In the genomic region with DNA sequence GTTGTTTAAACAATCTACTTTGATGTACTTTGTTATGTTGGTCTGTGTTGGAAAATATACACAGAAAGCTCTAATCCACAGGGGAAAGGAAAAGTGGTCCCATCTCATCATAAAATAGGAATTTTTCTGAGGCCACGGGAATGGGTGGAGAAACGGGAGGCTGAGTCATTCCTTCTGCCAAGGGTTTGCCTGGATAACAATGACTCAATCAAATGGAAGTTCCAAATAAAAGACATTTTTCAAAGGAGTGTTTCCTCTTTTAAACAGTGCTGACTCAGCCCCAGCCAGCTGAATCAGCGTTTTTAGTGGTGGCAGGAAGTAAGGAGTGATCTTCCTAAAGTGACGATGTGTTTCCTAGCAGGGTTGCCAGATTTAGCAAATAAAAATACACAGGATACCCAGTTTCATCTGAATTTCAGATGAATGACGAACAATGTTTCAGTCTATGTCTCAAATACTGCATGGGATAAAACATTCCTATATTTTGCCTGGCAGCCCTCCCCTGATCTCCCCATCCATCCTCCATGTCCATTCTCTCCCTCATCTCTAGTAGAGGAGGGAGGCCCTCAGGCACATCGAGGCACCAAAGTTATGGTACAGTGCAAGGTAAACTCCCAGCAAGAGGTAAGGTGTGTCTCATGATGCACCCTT, we compare ENCODE assay signal across 8 cellular contexts.
DNase-seq lines count a peak whose midpoint lies in the region; ATAC-seq, FAIRE-seq and TF ChIP-seq lines count a peak whose summit lies in the region.

No MANE protein-coding gene starts in this region.

- 17% methylated on average over 6 of the region's 6 CpGs for WGBS in HepG2 (ENCODE audit: low lambda C conversion rate)

- peaks cover 96% of the 10 kb centered on the region for H3K4me1 ChIP-seq in CD8-positive, alpha-beta memory T cell (ENCODE audit: insufficient read depth, low read length)
- no peaks in the 10 kb centered on the region for H3K4me1 ChIP-seq in HepG2 (ENCODE audit: insufficient read depth, low read length)

- H3K36me3 Mint-ChIP-seq in CD8-positive, alpha-beta memory T cell, result peaks cover 3 to 26% (median 10%) of the 10 kb centered on the region in 3 donors
- peaks cover 2% of the 10 kb centered on the region for H3K36me3 Mint-ChIP-seq in central memory CD8-positive, alpha-beta T cell (ENCODE audit: insufficient read depth)

- no peak for TF ChIP-seq POLR2A in HepG2 (IDR thresholded peaks at IDR 0.05; ENCODE audit: insufficient read depth in 1 of 2, low read depth in 2 of 2, low read length in 2 of 2)

- no peak for TF ChIP-seq RAD21 in HepG2 (CRISPR knock-in tag; IDR thresholded peaks at IDR 0.05)

- FAIRE-seq in HepG2 (lab: Jason Lieb, UNC), result no peak

- no peak overlapping the region for H3K27ac ChIP-seq in CD8-positive, alpha-beta memory T cell (ENCODE audit: low read depth, low read length)
- H3K27ac ChIP-seq in HepG2 (ENCODE audit: extremely low read length, insufficient read depth, low read length), result no peak overlapping the region

- intact Hi-C loops in HepG2 (cut with micrococcal nuclease; ENCODE audit: unreplicated experiment), result no loop called here

- DNase-seq in CD8-positive, alpha-beta memory T cell, result no peak
- DNase-seq in MG63 (peak; percentile 92), HepG2 (ENCODE audit: low spot score) (peak; percentile 38), ureter (ENCODE audit: low spot score) (peak; percentile 74)
- DNase-seq in central memory CD8-positive, alpha-beta T cell (ENCODE audit: low spot score in 2 of 2), result no peak
- no peak for DNase-seq in stimulated activated naive CD4-positive, alpha-beta T cell treated with Interleukin-2 at 50 U/mL for 16 hours (lab: John Stamatoyannopoulos, UW)

- no peaks in the 10 kb centered on the region for H3K36me3 ChIP-seq in CD8-positive, alpha-beta memory T cell (ENCODE audit: insufficient read depth, low read length)
- no peaks in the 10 kb centered on the region for H3K36me3 ChIP-seq in MG63
- no peaks in the 10 kb centered on the region for H3K36me3 ChIP-seq in HepG2 (replicated peaks in 1 of 2; ENCODE audit: control insufficient read depth in 1 of 2, insufficient read depth in 2 of 2, low read length in 2 of 2)

- CTCF ChIA-PET in CD8-positive, alpha-beta memory T cell (lab: Charles Lee), result interaction anchor here (1.4 kb wide), 1 partner anchor 8 kb away, joined by 3 read pairs; no protein-coding TSS in a partner anchor
- CTCF ChIA-PET in HepG2 (lab: Yijun Ruan, JAX; ENCODE audit: low intra/inter-chr PET ratio, low total read pairs), result no interaction called here

- no peaks in the 10 kb centered on the region for H3K9me3 ChIP-seq in CD8-positive, alpha-beta memory T cell (ENCODE audit: low read length)
- H3K9me3 ChIP-seq in MG63 (no peaks in the 10 kb centered on the region), HepG2 (ENCODE audit: low read length) (no peaks in the 10 kb centered on the region)

- no peak for ATAC-seq in central memory CD8-positive, alpha-beta T cell (replicated peaks; ENCODE audit: extremely low read depth, poor library complexity, severe bottlenecking)
- ATAC-seq in HepG2 (no peak), HG02840 (IDR thresholded peaks at IDR 0.05; ENCODE audit: low FRiP score, unreplicated experiment) (no peak), GM18867 (IDR thresholded peaks at IDR 0.05; ENCODE audit: unreplicated experiment) (no peak)

- peak overlapping the region; percentile 17 to 94 (median 84) for H3K27ac Mint-ChIP-seq in CD8-positive, alpha-beta memory T cell
- peak overlapping the region; percentile 98 for H3K27ac Mint-ChIP-seq in central memory CD8-positive, alpha-beta T cell (ENCODE audit: low read depth)

- H3K9me3 Mint-ChIP-seq in CD8-positive, alpha-beta memory T cell, result no peaks in the 10 kb centered on the region
- H3K9me3 Mint-ChIP-seq in central memory CD8-positive, alpha-beta T cell, result no peaks in the 10 kb centered on the region

- H3K4me2 ChIP-seq in HepG2 (ENCODE audit: low read depth, low read length), result no peak overlapping the region

- in situ Hi-C loops in HepG2 (cut with HindIII; ENCODE audit: extremely low pct_ligation_motif_present, low pct_unique_long_range_greater_than_20kb), result no loop called here

- no peaks in the 10 kb centered on the region for H3K27me3 Mint-ChIP-seq in CD8-positive, alpha-beta memory T cell
- no peaks in the 10 kb centered on the region for H3K27me3 Mint-ChIP-seq in central memory CD8-positive, alpha-beta T cell

- peaks cover 86 to 95% (median 92%) of the 10 kb centered on the region in 3 donors for H3K4me1 Mint-ChIP-seq in CD8-positive, alpha-beta memory T cell
- peaks cover 75% of the 10 kb centered on the region for H3K4me1 Mint-ChIP-seq in central memory CD8-positive, alpha-beta T cell

- H3K9ac ChIP-seq in HepG2 (ENCODE audit: insufficient read depth, low read depth, low read length), result no peak overlapping the region

- POLR2A ChIA-PET in CD8-positive, alpha-beta memory T cell (lab: Charles Lee), result no interaction called here
- POLR2A ChIA-PET in HepG2 (lab: Yijun Ruan, JAX), result no interaction called here

- no peak overlapping the region for H2AFZ ChIP-seq in HepG2 (ENCODE audit: low read length)

- TF ChIP-seq CTCF in HepG2 (CRISPR knock-in tag; IDR thresholded peaks at IDR 0.05), result no peak

- H3K4me3 Mint-ChIP-seq in CD8-positive, alpha-beta memory T cell, result peak overlapping the region in 5 of 7 donors; percentile 9 to 81 (median 23)
- peak overlapping the region; percentile 19 for H3K4me3 Mint-ChIP-seq in central memory CD8-positive, alpha-beta T cell

- TF ChIP-seq EP300 in HepG2 (IDR thresholded peaks at IDR 0.05; ENCODE audit: low read depth in 2 of 2, low read length in 2 of 2) (no peak), HepG2 (CRISPR knock-in tag; IDR thresholded peaks at IDR 0.05; ENCODE audit: borderline replicate concordance) (no peak)

- BruUV-seq in HepG2 (replicated peaks; lab: Mats Ljungman, UMichigan), result no TSS peak

- no peaks in the 10 kb centered on the region for H4K20me1 ChIP-seq in HepG2 (ENCODE audit: insufficient read depth, low read length)

- no peak overlapping the region for H3K4me3 ChIP-seq in CD8-positive, alpha-beta memory T cell (ENCODE audit: low read length)
- H3K4me3 ChIP-seq in MG63 (no peak overlapping the region), HepG2 (replicated peaks in 1 of 3; ENCODE audit: insufficient read depth in 1 of 3, low read depth in 2 of 3, low read length in 3 of 3) (no peak overlapping the region)

- no peaks in the 10 kb centered on the region for H3K79me2 ChIP-seq in HepG2 (ENCODE audit: insufficient read depth, low read length)

- H3K27me3 ChIP-seq in CD8-positive, alpha-beta memory T cell (ENCODE audit: insufficient read depth, low read length, poor library complexity, severe bottlenecking), result no peaks in the 10 kb centered on the region
- H3K27me3 ChIP-seq in MG63, result no peaks in the 10 kb centered on the region
- peaks cover 0 to 4% of the 10 kb centered on the region in 2 experiments; a peak in 3 of 5 replicates for H3K27me3 ChIP-seq in HepG2 (ENCODE audit: control insufficient read depth in 1 of 2, insufficient read depth in 2 of 2, low read length in 2 of 2)

TF ChIP-seq in HepG2, 621 proteins besides CTCF, POLR2A, EP300 and RAD21 (continues in another document):
- TF ChIP-seq ZFP82 (CRISPR knock-in tag; IDR thresholded peaks at IDR 0.05; ENCODE audit: borderline replicate concordance), result no peak
- no peak for TF ChIP-seq ZNF678 (CRISPR knock-in tag; IDR thresholded peaks at IDR 0.05)
- TF ChIP-seq ZFY (CRISPR knock-in tag; IDR thresholded peaks at IDR 0.05), result no peak
- peak; percentile 99 for TF ChIP-seq MAFF (IDR thresholded peaks at IDR 0.05; ENCODE audit: low read depth, low read length)
- no peak for TF ChIP-seq ZBTB37 (CRISPR knock-in tag; IDR thresholded peaks at IDR 0.05)
- no peak for TF ChIP-seq TARDBP (CRISPR knock-in tag; IDR thresholded peaks at IDR 0.05)
- no peak for TF ChIP-seq TFDP2 (CRISPR knock-in tag; IDR thresholded peaks at IDR 0.05)
- no peak for TF ChIP-seq MAZ (IDR thresholded peaks at IDR 0.05; ENCODE audit: borderline replicate concordance, low read depth, low read length)
- no peak for TF ChIP-seq MAZ (CRISPR knock-in tag; IDR thresholded peaks at IDR 0.05; ENCODE audit: low read depth)
- TF ChIP-seq GMEB2 (CRISPR knock-in tag; IDR thresholded peaks at IDR 0.05; ENCODE audit: low read depth), result no peak
- TF ChIP-seq ZBTB42 (CRISPR knock-in tag; IDR thresholded peaks at IDR 0.05), result no peak
- TF ChIP-seq ZNF431 (CRISPR knock-in tag; IDR thresholded peaks at IDR 0.05; ENCODE audit: borderline replicate concordance, low read depth), result no peak
- TF ChIP-seq JUNB (CRISPR knock-in tag; IDR thresholded peaks at IDR 0.05; ENCODE audit: borderline replicate concordance), result no peak

Comparison
In these comparisons a context has a peak if more than half of its experiments do, and no peak if none do; other contexts are left out.
1. DNase-seq: peak in MG63 (single experiment), HepG2 (single experiment) and ureter (single experiment); none in CD8-positive, alpha-beta memory T cell (0 of 5), central memory CD8-positive, alpha-beta T cell (0 of 2) and stimulated activated naive CD4-positive, alpha-beta T cell treated with Interleukin-2 at 50 U/mL for 16 hours (single experiment).